Comparison of ENCODE assay signal across 10 cellular contexts in genomic region chr1:59557549-59557885, GRCh38.
DNase-seq lines count a peak whose midpoint lies in the region; ATAC-seq and TF ChIP-seq lines count a peak whose summit lies in the region.
"Had no signal": no experiment of that assay in that cellular context is flagged by ENCODE, and none has a peak within 500 bp of the region (broad histone marks: within the 10 kb centered on the region; RNA-seq: fewer than 3 reads in every experiment).

No MANE protein-coding gene starts in this region.

- H3K27ac Mint-ChIP-seq in neural progenitor cell = peak overlapping the region; percentile 48
- H3K27ac Mint-ChIP-seq in CD8-positive, alpha-beta T cell = no peak overlapping the region

- POLR2A ChIA-PET in CD8-positive, alpha-beta T cell (lab: Charles Lee) = no interaction called here

- DNase-seq in astrocyte of the hippocampus (ENCODE audit: low read depth, low spot score) (peak; percentile 19), left kidney (ENCODE audit: low read depth, low spot score) (peak; percentile 44), neural progenitor cell (ENCODE audit: low spot score) (peak; percentile 57), NCI-H1105 (lab: John Stamatoyannopoulos, UW) (no peak)
- no peak for DNase-seq in CD8-positive, alpha-beta T cell
- DNase-seq: DMS 273 treated with DMSO at 0.1 percent for 48 hours, GM23248, H7 had no signal

- no peak overlapping the region for H2AFZ ChIP-seq in neural progenitor cell (replicated peaks)
- H2AFZ ChIP-seq: GM23248 had no signal

- H3K9ac ChIP-seq in neural progenitor cell = no peak overlapping the region
- H3K9ac ChIP-seq: BLaER1, GM23248 had no signal

- H3K4me1 ChIP-seq in neural progenitor cell = peaks cover 25% of the 10 kb centered on the region
- H3K4me1 ChIP-seq in CD8-positive, alpha-beta T cell (ENCODE audit: insufficient read depth, low read length) = peaks cover 2% of the 10 kb centered on the region

- H4K20me1 ChIP-seq in neural progenitor cell (ENCODE audit: low read depth) = no peaks in the 10 kb centered on the region
- H4K20me1 ChIP-seq: BLaER1 had no signal

- no peak for ATAC-seq in CD8-positive, alpha-beta T cell
- no peak for ATAC-seq in HG03439 (IDR thresholded peaks at IDR 0.05; ENCODE audit: unreplicated experiment)

- no peaks in the 10 kb centered on the region for H3K79me2 ChIP-seq in neural progenitor cell (ENCODE audit: low read depth)

- H3K36me3 Mint-ChIP-seq in neural progenitor cell = peaks cover 6% of the 10 kb centered on the region
- peaks cover 48% of the 10 kb centered on the region for H3K36me3 Mint-ChIP-seq in CD8-positive, alpha-beta T cell

- H3K27me3 Mint-ChIP-seq in neural progenitor cell (ENCODE audit: insufficient read depth, low read depth) = peaks cover 2% of the 10 kb centered on the region
- H3K27me3 Mint-ChIP-seq in CD8-positive, alpha-beta T cell (ENCODE audit: low read depth) = no peaks in the 10 kb centered on the region

- H3K4me2 ChIP-seq in neural progenitor cell = no peak overlapping the region
- H3K4me2 ChIP-seq: BLaER1 had no signal

- peaks cover 42% of the 10 kb centered on the region for H3K4me1 Mint-ChIP-seq in neural progenitor cell
- H3K4me1 Mint-ChIP-seq in CD8-positive, alpha-beta T cell (ENCODE audit: low read depth) = peaks cover 5% of the 10 kb centered on the region

- H3K4me3 ChIP-seq in neural progenitor cell = no peak overlapping the region
- H3K4me3 ChIP-seq in CD8-positive, alpha-beta T cell (ENCODE audit: low read depth, low read length) = no peak overlapping the region
- H3K4me3 ChIP-seq: BLaER1, GM23248 had no signal

- H3F3A ChIP-seq in neural progenitor cell (ENCODE audit: low read depth) = peaks cover 13% of the 10 kb centered on the region

- CTCF ChIA-PET in CD8-positive, alpha-beta T cell (lab: Charles Lee) = no interaction called here

- H3K36me3 ChIP-seq in neural progenitor cell = peaks cover 3% of the 10 kb centered on the region
- H3K36me3 ChIP-seq in CD8-positive, alpha-beta T cell (ENCODE audit: insufficient read depth, low read length) = no peaks in the 10 kb centered on the region

- TF ChIP-seq CTCF in neural progenitor cell (IDR thresholded peaks at IDR 0.05) = no peak
- no peak for TF ChIP-seq CTCF in CD8-positive, alpha-beta T cell (IDR thresholded peaks at IDR 0.05)

- no peaks in the 10 kb centered on the region for H3K27me3 ChIP-seq in neural progenitor cell
- H3K27me3 ChIP-seq in CD8-positive, alpha-beta T cell (ENCODE audit: insufficient read depth, low read length) = no peaks in the 10 kb centered on the region
- H3K27me3 ChIP-seq: BLaER1 had no signal

- peak overlapping the region; percentile 62 for H3K27ac ChIP-seq in neural progenitor cell
- no peak overlapping the region for H3K27ac ChIP-seq in CD8-positive, alpha-beta T cell (ENCODE audit: low read depth, low read length)
- H3K27ac ChIP-seq: BLaER1, GM23248 had no signal

- peaks cover 14% of the 10 kb centered on the region for H3K9me3 Mint-ChIP-seq in neural progenitor cell
- H3K9me3 Mint-ChIP-seq in CD8-positive, alpha-beta T cell = peaks cover 10% of the 10 kb centered on the region

- intact Hi-C loops in CD8-positive, alpha-beta T cell (cut with DNase I, micrococcal nuclease) = no loop called here

- H3K4me3 Mint-ChIP-seq in neural progenitor cell = no peak overlapping the region
- no peak overlapping the region for H3K4me3 Mint-ChIP-seq in CD8-positive, alpha-beta T cell

- peaks cover 13% of the 10 kb centered on the region for H3K9me3 ChIP-seq in neural progenitor cell (ENCODE audit: low read depth)
- H3K9me3 ChIP-seq in CD8-positive, alpha-beta T cell (ENCODE audit: low read length) = peaks cover 5% of the 10 kb centered on the region

Comparison
In these comparisons a context has a peak if more than half of its experiments do, and no peak if none do; other contexts are left out.
1. DNase-seq: peak in astrocyte of the hippocampus (single experiment), left kidney (single experiment) and neural progenitor cell (single experiment); none in NCI-H1105 (single experiment) and CD8-positive, alpha-beta T cell (0 of 7).